ENCODE assay signal across 9 cellular contexts in the genomic region with DNA sequence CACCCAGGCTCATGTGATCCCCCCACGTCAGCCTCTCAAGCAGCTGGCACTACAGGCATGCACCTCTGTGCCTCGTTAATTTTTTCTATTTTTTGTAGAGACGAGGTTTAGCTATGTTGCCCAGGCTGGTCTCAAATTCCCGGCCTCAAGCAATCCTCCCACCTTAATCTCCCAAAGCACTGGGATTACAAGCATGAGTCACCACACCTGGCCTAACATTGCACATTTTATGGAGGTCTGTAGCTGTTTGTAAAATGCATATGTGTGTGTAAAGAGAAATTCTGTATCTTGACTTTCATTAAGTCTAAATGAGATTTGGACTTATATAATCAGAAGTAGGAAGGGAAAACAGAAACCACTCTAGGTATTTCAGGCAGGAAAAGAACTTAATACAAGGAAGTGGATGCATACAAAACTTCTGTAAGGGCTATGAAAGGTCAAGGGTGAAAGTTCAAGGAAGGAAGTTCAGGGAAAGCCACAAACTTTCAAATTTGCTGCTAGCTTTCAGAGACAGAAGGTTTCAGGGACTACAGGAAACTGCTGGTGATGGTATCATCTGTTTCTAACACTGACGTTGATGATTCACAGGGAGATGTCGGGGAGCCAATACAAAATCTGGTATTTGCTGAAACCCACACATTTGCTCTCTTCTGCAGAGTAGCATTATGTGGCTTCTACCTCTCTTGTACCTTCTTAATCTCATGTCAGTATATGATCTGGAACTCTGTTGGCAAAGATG.
DNase-seq lines count a peak whose midpoint lies in the region; ATAC-seq and TF ChIP-seq lines count a peak whose summit lies in the region.
"Had no signal": no experiment of that assay in that cellular context is flagged by ENCODE, and none has a peak within 500 bp of the region (broad histone marks: within the 10 kb centered on the region; RNA-seq: fewer than 3 reads in every experiment).

No MANE protein-coding gene starts in this region.

- H3K4me1 ChIP-seq in colonic mucosa, result peaks cover 6% of the 10 kb centered on the region

- no peak for TF ChIP-seq CTCF in colonic mucosa (IDR thresholded peaks at IDR 0.05)
- TF ChIP-seq CTCF in type B pancreatic cell (conservative IDR thresholded peaks at IDR 0.05), result no peak

- no peaks in the 10 kb centered on the region for H3K27me3 ChIP-seq in colonic mucosa
- H3K27me3 ChIP-seq: pancreas had no signal

- no peak overlapping the region for H3K4me3 Mint-ChIP-seq in type B pancreatic cell

- H3K9ac ChIP-seq in colonic mucosa (ENCODE audit: low read depth in 2 of 2, low read length in 2 of 2), result no peak overlapping the region

- ATAC-seq in activated CD4-positive, CD25-positive, alpha-beta regulatory T cell treated with anti-CD3 and anti-CD28 coated beads, Interleukin-2, amount 50 U/mL, for 24 hours, result peak; percentile 88 to 93
- peak; percentile 73 for ATAC-seq in HG02642 (IDR thresholded peaks at IDR 0.05; ENCODE audit: poor library complexity, unreplicated experiment)

- H3K27ac ChIP-seq in colonic mucosa, result peak overlapping the region; percentile 60
- H3K27ac ChIP-seq: pancreas had no signal

- H3K27me3 Mint-ChIP-seq in type B pancreatic cell, result peaks cover 5% of the 10 kb centered on the region

- peaks cover 29% of the 10 kb centered on the region for H3K4me1 Mint-ChIP-seq in type B pancreatic cell (ENCODE audit: unreplicated experiment)

- intact Hi-C loops in colonic mucosa (cut with DNase I), result no loop called here

- H3K9me3 ChIP-seq in colonic mucosa, result no peaks in the 10 kb centered on the region
- H3K9me3 ChIP-seq: pancreas had no signal

- H3K4me3 ChIP-seq in colonic mucosa, result no peak overlapping the region
- H3K4me3 ChIP-seq: pancreas had no signal

- H3K9me3 Mint-ChIP-seq in type B pancreatic cell, result no peaks in the 10 kb centered on the region

- DNase-seq in activated CD4-positive, CD25-positive, alpha-beta regulatory T cell treated with anti-CD3 and anti-CD28 coated beads, Interleukin-2, amount 50 U/mL, for 72 hours, result no peak
- DNase-seq in NCI-H69 (lab: John Stamatoyannopoulos, UW) (peak; percentile 29), colonic mucosa (peak; percentile 52), type B pancreatic cell (ENCODE audit: extremely low spot score, unreplicated experiment) (no peak), NCI-H1417 (lab: John Stamatoyannopoulos, UW) (no peak), NCI-H345 (lab: John Stamatoyannopoulos, UW) (no peak)
- DNase-seq: pancreas had no signal

- H3K36me3 Mint-ChIP-seq in type B pancreatic cell, result peaks cover 4% of the 10 kb centered on the region

- H3K36me3 ChIP-seq in colonic mucosa, result no peaks in the 10 kb centered on the region
- H3K36me3 ChIP-seq: pancreas had no signal

- H3K27ac Mint-ChIP-seq in type B pancreatic cell, result peak overlapping the region; percentile 15

Comparison
In these comparisons a context has a peak if more than half of its experiments do, and no peak if none do; other contexts are left out.
1. DNase-seq: peak in NCI-H69 (single experiment) and colonic mucosa (single experiment); none in activated CD4-positive, CD25-positive, alpha-beta regulatory T cell treated with anti-CD3 and anti-CD28 coated beads, Interleukin-2, amount 50 U/mL, for 72 hours (single experiment), type B pancreatic cell (single experiment), NCI-H1417 (0 of 3) and NCI-H345 (single experiment).